In genomic region chr6:30150151-30150550, GRCh38 we compare ENCODE assay signal across 1 cellular context.
TF ChIP-seq lines count a peak whose summit lies in the region.

No MANE protein-coding gene starts in this region.

TF ChIP-seq in K562, 482 proteins besides CTCF, POLR2A, EP300 and RAD21:
- TF ChIP-seq CREBBP (IDR thresholded peaks at IDR 0.05; ENCODE audit: low read depth, low read length), result no peak
- no peak for TF ChIP-seq ZNF75A (CRISPR knock-in tag; IDR thresholded peaks at IDR 0.05)
- no peak for TF ChIP-seq IRF1 (CRISPR knock-in tag; IDR thresholded peaks at IDR 0.05; ENCODE audit: borderline replicate concordance)
- no peak for TF ChIP-seq PCBP2 (IDR thresholded peaks at IDR 0.05; ENCODE audit: low read depth, low read length, poor library complexity, severe bottlenecking)
- TF ChIP-seq MLLT1 (IDR thresholded peaks at IDR 0.05), result no peak
- TF ChIP-seq CEBPZ (IDR thresholded peaks at IDR 0.05; ENCODE audit: borderline replicate concordance, low read depth, low read length), result no peak
- TF ChIP-seq GTF2F1 (IDR thresholded peaks at IDR 0.05; ENCODE audit: low read depth, low read length), result no peak
- no peak for TF ChIP-seq ARID3B (CRISPR knock-in tag; IDR thresholded peaks at IDR 0.05; ENCODE audit: borderline replicate concordance)
- no peak for TF ChIP-seq DLX4 (CRISPR knock-in tag; IDR thresholded peaks at IDR 0.05)
- no peak for TF ChIP-seq RNF2 (IDR thresholded peaks at IDR 0.05)
- TF ChIP-seq TEAD2 (tag; IDR thresholded peaks at IDR 0.05), result no peak
- no peak for TF ChIP-seq ARNT (IDR thresholded peaks at IDR 0.05)
- no peak for TF ChIP-seq THRA (IDR thresholded peaks at IDR 0.05)
- TF ChIP-seq CBFB (CRISPR knock-in tag; IDR thresholded peaks at IDR 0.05), result no peak
- TF ChIP-seq ZBTB2 (IDR thresholded peaks at IDR 0.05), result no peak
- TF ChIP-seq NFXL1 (CRISPR knock-in tag; IDR thresholded peaks at IDR 0.05), result no peak
TF ChIP-seq in K562: peak in this region for 0.
